Comparison of ENCODE assay signal across 7 cellular contexts in the genomic region with DNA sequence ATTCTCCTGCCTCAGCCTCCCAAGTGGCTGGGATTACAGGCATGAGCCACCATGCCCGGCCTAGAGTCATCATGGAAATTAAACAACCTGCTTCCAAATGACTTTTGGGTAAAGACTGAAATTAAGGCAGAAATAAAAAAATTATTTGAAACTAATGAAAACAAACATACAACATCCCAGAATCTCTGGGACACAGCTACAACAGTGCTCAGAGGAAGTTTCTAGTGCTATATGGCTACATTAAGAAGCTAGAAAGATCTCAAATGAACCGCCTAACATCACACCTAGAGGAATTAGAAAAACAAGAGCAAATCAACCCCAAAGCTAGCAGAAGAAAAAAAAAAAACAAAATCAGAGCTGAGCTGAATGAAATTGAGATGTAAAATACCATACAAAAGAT. TPM values are rescaled to one million over a fixed set of nuclear protein-coding genes. Genes with fewer than 3 reads are reported as not detected.
"Had no signal": no experiment of that assay in that cellular context is flagged by ENCODE, and none has a peak within 500 bp of the region (broad histone marks: within the 10 kb centered on the region; RNA-seq: fewer than 3 reads in every experiment).

No MANE protein-coding gene starts in this region.

RNA-seq across cellular contexts. Expression of a gene that starts 24.1 kb away (rescaled TPM):
- total RNA-seq: GM23248, H4, H7, HFFc6, HT1080 had no signal
- polyA plus RNA-seq: GM23248, IgD-negative memory B cell had no signal

RNA-seq across cellular contexts. Expression of a gene that starts 51.2 kb away (rescaled TPM):
- total RNA-seq: GM23248, H4, H7, HepG2, HFFc6, HT1080 had no signal
- polyA plus RNA-seq: GM23248, HepG2, IgD-negative memory B cell had no signal
